ENCODE assay signal across 8 cellular contexts in genomic region chr21:44873356-44874239, GRCh38.
A peak's percentile ranks its signal among the peaks of the same experiment; 100 is the strongest.
DNase-seq lines count a peak whose midpoint lies in the region; ATAC-seq lines count a peak whose summit lies in the region.

Gene PTTG1IP (minus strand): TSS chr21:44873690. CDS start chr21:44873616, 74 bp downstream.

- ATAC-seq in GM19324 (IDR thresholded peaks at IDR 0.05; ENCODE audit: low FRiP score, unreplicated experiment) (peak; percentile 80), HG03460 (IDR thresholded peaks at IDR 0.05; ENCODE audit: unreplicated experiment) (peak; percentile 63)

- H3K9ac ChIP-seq in BLaER1: peak within 1 kb of the TSS; percentile 90

- peak within 1 kb of the TSS; percentile 99 for H3K4me2 ChIP-seq in BLaER1

- H3K4me1 ChIP-seq in BLaER1: peaks cover 73% of the 10 kb centered on the region

- peak within 1 kb of the TSS; percentile 85 for H3K4me3 ChIP-seq in BLaER1

- H3K27me3 ChIP-seq in BLaER1: peaks cover 12% of the 10 kb centered on the region; the same call in 1 of the 2 replicates

- H3K27ac ChIP-seq in BLaER1 (peak within 1 kb of the TSS; percentile 91), cingulate gyrus (ENCODE audit: low read depth, low read length) (peak within 1 kb of the TSS; percentile 84)

- H3K36me3 ChIP-seq in BLaER1: 0 out of 2 replicates have a peak, but pooled peaks cover 7% of the 10 kb centered on the region

- DNase-seq in NCI-H526 (lab: John Stamatoyannopoulos, UW): peak; percentile 87 to 99
- DNase-seq in activated CD4-positive, alpha-beta T cell treated with anti-CD3 and anti-CD28 coated beads for 48 hours: peak; percentile 99
- peak; percentile 98 for DNase-seq in kidney tubule cell (ENCODE audit: low spot score)
- peak; percentile 97 to 98 for DNase-seq in stimulated activated CD4-positive, alpha-beta T cell treated with anti-CD3 and anti-CD28 coated beads, Interleukin-1b, Interleukin-23, amount 100 ng/mL, for 1 hour (ENCODE audit: low read depth in 2 of 2)

- H4K20me1 ChIP-seq in BLaER1: peaks cover 46% of the 10 kb centered on the region

- H3K9me3 ChIP-seq in BLaER1: no peaks in the 10 kb centered on the region

Comparison
In these comparisons a context has a peak if more than half of its experiments do, and no peak if none do; other contexts are left out.
1. Peak in every context shown above with its lines: DNase-seq, ATAC-seq, H3K4me3 ChIP-seq and H3K27ac ChIP-seq.